ENCODE assay signal across 2 cellular contexts in the genomic region with DNA sequence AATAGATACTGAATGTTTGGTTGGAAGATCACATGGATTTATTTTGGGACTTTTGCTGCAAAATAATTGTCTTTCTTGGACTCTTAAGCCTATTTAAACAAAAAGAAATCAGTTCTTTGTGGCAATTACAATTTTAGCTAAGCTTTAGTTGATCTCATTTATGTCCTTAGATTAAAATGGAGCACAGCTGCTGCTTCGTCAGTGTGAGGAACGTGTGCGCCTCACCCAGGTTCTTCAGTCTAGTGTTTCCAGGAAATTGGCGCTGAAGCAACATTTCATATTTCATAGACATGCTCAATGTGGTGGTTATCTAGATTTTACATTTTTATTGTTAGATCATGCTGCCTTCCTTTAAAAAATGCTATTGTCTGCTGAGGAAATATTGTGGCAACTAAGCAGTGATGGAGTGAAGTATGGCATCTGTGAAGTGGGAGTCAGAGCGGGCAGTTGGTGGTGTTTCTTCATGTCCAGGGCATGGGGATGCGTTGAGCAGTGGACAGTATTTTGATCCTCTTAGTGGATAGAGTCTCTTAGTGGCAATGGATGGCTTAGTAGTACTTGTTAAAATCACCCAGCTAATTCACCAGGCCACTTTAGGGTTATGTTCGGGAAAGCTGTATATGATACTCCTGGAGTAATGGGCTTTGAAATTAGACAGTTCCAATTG.
TF ChIP-seq lines count a peak whose summit lies in the region.

No MANE protein-coding gene starts in this region.

TF ChIP-seq in HepG2, 621 proteins besides CTCF, POLR2A, EP300 and RAD21:
- TF ChIP-seq ZNF256 (CRISPR knock-in tag; conservative IDR thresholded peaks at IDR 0.05) = no peak
- TF ChIP-seq, protein P1, sequence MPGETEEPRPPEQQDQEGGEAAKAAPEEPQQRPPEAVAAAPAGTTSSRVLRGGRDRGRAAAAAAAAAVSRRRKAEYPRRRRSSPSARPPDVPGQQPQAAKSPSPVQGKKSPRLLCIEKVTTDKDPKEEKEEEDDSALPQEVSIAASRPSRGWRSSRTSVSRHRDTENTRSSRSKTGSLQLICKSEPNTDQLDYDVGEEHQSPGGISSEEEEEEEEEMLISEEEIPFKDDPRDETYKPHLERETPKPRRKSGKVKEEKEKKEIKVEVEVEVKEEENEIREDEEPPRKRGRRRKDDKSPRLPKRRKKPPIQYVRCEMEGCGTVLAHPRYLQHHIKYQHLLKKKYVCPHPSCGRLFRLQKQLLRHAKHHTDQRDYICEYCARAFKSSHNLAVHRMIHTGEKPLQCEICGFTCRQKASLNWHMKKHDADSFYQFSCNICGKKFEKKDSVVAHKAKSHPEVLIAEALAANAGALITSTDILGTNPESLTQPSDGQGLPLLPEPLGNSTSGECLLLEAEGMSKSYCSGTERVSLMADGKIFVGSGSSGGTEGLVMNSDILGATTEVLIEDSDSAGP (CRISPR knock-in tag; IDR thresholded peaks at IDR 0.05; ENCODE audit: borderline replicate concordance) = no peak
- TF ChIP-seq RBM22 (optimal IDR thresholded peaks at IDR 0.05; ENCODE audit: low read length) = peak; percentile 19
- no peak for TF ChIP-seq SP1 (IDR thresholded peaks at IDR 0.05)
- TF ChIP-seq SP1 (CRISPR knock-in tag; IDR thresholded peaks at IDR 0.05) = no peak
- TF ChIP-seq NR1H2 (CRISPR knock-in tag; IDR thresholded peaks at IDR 0.05; ENCODE audit: borderline replicate concordance, low read depth) = no peak
- no peak for TF ChIP-seq CHD2 (IDR thresholded peaks at IDR 0.05; ENCODE audit: low read depth, low read length)
- no peak for TF ChIP-seq NKX3-1 (CRISPR knock-in tag; IDR thresholded peaks at IDR 0.05)

TF ChIP-seq in K562, 482 proteins besides CTCF, POLR2A, EP300 and RAD21 (continues in another document):
- TF ChIP-seq, protein P2, sequence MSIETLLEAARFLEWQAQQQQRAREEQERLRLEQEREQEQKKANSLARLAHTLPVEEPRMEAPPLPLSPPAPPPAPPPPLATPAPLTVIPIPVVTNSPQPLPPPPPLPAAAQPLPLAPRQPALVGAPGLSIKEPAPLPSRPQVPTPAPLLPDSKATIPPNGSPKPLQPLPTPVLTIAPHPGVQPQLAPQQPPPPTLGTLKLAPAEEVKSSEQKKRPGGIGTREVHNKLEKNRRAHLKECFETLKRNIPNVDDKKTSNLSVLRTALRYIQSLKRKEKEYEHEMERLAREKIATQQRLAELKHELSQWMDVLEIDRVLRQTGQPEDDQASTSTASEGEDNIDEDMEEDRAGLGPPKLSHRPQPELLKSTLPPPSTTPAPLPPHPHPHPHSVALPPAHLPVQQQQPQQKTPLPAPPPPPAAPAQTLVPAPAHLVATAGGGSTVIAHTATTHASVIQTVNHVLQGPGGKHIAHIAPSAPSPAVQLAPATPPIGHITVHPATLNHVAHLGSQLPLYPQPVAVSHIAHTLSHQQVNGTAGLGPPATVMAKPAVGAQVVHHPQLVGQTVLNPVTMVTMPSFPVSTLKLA (conservative IDR thresholded peaks at IDR 0.05) = peak in 1 of 2 experiments; percentile 38; a peak in 2 of 4 replicates
- TF ChIP-seq CBFA2T2 (conservative IDR thresholded peaks at IDR 0.05) (no peak), DMBX1 (CRISPR knock-in tag; IDR thresholded peaks at IDR 0.05; ENCODE audit: borderline replicate concordance) (no peak), NRF1 (conservative IDR thresholded peaks at IDR 0.05 in 1 of 2, IDR thresholded peaks at IDR 0.05 in 1 of 2) (0 out of 4 replicates have a peak, but pooled peaks of 1 of the 2 experiments have one; percentile 11), BHLHE40 (IDR thresholded peaks at IDR 0.05; ENCODE audit: low read length) (peak; percentile 18; the same call in 1 of the 2 replicates), RBBP5 (IDR thresholded peaks at IDR 0.05; ENCODE audit: borderline replicate concordance, insufficient read depth, low read length, poor library complexity, severe bottlenecking) (no peak), LCOR (CRISPR knock-in tag; IDR thresholded peaks at IDR 0.05) (no peak), SP1 (CRISPR knock-in tag; IDR thresholded peaks at IDR 0.05) (no peak), RHOXF2B (CRISPR knock-in tag; conservative IDR thresholded peaks at IDR 0.05) (no peak), ZNF253 (CRISPR knock-in tag; conservative IDR thresholded peaks at IDR 0.05) (no peak), ARNT (IDR thresholded peaks at IDR 0.05) (no peak), L3MBTL2 (IDR thresholded peaks at IDR 0.05) (peak; percentile 91)
- TF ChIP-seq, protein P3, sequence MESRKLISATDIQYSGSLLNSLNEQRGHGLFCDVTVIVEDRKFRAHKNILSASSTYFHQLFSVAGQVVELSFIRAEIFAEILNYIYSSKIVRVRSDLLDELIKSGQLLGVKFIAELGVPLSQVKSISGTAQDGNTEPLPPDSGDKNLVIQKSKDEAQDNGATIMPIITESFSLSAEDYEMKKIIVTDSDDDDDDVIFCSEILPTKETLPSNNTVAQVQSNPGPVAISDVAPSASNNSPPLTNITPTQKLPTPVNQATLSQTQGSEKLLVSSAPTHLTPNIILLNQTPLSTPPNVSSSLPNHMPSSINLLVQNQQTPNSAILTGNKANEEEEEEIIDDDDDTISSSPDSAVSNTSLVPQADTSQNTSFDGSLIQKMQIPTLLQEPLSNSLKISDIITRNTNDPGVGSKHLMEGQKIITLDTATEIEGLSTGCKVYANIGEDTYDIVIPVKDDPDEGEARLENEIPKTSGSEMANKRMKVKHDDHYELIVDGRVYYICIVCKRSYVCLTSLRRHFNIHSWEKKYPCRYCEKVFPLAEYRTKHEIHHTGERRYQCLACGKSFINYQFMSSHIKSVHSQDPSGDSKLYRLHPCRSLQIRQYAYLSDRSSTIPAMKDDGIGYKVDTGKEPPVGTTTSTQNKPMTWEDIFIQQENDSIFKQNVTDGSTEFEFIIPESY (CRISPR knock-in tag; IDR thresholded peaks at IDR 0.05) = no peak
- TF ChIP-seq, protein P4, sequence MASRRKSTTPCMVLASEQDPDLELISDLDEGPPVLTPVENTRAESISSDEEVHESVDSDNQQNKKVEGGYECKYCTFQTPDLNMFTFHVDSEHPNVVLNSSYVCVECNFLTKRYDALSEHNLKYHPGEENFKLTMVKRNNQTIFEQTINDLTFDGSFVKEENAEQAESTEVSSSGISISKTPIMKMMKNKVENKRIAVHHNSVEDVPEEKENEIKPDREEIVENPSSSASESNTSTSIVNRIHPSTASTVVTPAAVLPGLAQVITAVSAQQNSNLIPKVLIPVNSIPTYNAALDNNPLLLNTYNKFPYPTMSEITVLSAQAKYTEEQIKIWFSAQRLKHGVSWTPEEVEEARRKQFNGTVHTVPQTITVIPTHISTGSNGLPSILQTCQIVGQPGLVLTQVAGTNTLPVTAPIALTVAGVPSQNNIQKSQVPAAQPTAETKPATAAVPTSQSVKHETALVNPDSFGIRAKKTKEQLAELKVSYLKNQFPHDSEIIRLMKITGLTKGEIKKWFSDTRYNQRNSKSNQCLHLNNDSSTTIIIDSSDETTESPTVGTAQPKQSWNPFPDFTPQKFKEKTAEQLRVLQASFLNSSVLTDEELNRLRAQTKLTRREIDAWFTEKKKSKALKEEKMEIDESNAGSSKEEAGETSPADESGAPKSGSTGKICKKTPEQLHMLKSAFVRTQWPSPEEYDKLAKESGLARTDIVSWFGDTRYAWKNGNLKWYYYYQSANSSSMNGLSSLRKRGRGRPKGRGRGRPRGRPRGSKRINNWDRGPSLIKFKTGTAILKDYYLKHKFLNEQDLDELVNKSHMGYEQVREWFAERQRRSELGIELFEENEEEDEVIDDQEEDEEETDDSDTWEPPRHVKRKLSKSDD (conservative IDR thresholded peaks at IDR 0.05; ENCODE audit: low read length) = no peak
- TF ChIP-seq, protein P5, sequence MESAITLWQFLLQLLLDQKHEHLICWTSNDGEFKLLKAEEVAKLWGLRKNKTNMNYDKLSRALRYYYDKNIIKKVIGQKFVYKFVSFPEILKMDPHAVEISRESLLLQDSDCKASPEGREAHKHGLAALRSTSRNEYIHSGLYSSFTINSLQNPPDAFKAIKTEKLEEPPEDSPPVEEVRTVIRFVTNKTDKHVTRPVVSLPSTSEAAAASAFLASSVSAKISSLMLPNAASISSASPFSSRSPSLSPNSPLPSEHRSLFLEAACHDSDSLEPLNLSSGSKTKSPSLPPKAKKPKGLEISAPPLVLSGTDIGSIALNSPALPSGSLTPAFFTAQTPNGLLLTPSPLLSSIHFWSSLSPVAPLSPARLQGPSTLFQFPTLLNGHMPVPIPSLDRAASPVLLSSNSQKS (CRISPR knock-in tag; IDR thresholded peaks at IDR 0.05) = no peak
- TF ChIP-seq, protein P6, sequence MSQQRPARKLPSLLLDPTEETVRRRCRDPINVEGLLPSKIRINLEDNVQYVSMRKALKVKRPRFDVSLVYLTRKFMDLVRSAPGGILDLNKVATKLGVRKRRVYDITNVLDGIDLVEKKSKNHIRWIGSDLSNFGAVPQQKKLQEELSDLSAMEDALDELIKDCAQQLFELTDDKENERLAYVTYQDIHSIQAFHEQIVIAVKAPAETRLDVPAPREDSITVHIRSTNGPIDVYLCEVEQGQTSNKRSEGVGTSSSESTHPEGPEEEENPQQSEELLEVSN (IDR thresholded peaks at IDR 0.05; ENCODE audit: borderline replicate concordance in 1 of 2, extremely low read depth in 1 of 2, insufficient read depth in 1 of 2, insufficient read length in 1 of 2, low read depth in 1 of 2, low read length in 1 of 2, poor library complexity in 1 of 2, severe bottlenecking in 1 of 2) = peak in 1 of 2 experiments; percentile 36
- TF ChIP-seq, protein P7, sequence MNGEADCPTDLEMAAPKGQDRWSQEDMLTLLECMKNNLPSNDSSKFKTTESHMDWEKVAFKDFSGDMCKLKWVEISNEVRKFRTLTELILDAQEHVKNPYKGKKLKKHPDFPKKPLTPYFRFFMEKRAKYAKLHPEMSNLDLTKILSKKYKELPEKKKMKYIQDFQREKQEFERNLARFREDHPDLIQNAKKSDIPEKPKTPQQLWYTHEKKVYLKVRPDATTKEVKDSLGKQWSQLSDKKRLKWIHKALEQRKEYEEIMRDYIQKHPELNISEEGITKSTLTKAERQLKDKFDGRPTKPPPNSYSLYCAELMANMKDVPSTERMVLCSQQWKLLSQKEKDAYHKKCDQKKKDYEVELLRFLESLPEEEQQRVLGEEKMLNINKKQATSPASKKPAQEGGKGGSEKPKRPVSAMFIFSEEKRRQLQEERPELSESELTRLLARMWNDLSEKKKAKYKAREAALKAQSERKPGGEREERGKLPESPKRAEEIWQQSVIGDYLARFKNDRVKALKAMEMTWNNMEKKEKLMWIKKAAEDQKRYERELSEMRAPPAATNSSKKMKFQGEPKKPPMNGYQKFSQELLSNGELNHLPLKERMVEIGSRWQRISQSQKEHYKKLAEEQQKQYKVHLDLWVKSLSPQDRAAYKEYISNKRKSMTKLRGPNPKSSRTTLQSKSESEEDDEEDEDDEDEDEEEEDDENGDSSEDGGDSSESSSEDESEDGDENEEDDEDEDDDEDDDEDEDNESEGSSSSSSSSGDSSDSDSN (IDR thresholded peaks at IDR 0.05; ENCODE audit: borderline replicate concordance in 1 of 2, low read depth in 2 of 2, low read length in 2 of 2) = no peak
- TF ChIP-seq, protein P8, sequence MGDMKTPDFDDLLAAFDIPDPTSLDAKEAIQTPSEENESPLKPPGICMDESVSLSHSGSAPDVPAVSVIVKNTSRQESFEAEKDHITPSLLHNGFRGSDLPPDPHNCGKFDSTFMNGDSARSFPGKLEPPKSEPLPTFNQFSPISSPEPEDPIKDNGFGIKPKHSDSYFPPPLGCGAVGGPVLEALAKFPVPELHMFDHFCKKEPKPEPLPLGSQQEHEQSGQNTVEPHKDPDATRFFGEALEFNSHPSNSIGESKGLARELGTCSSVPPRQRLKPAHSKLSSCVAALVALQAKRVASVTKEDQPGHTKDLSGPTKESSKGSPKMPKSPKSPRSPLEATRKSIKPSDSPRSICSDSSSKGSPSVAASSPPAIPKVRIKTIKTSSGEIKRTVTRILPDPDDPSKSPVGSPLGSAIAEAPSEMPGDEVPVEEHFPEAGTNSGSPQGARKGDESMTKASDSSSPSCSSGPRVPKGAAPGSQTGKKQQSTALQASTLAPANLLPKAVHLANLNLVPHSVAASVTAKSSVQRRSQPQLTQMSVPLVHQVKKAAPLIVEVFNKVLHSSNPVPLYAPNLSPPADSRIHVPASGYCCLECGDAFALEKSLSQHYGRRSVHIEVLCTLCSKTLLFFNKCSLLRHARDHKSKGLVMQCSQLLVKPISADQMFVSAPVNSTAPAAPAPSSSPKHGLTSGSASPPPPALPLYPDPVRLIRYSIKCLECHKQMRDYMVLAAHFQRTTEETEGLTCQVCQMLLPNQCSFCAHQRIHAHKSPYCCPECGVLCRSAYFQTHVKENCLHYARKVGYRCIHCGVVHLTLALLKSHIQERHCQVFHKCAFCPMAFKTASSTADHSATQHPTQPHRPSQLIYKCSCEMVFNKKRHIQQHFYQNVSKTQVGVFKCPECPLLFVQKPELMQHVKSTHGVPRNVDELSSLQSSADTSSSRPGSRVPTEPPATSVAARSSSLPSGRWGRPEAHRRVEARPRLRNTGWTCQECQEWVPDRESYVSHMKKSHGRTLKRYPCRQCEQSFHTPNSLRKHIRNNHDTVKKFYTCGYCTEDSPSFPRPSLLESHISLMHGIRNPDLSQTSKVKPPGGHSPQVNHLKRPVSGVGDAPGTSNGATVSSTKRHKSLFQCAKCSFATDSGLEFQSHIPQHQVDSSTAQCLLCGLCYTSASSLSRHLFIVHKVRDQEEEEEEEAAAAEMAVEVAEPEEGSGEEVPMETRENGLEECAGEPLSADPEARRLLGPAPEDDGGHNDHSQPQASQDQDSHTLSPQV (IDR thresholded peaks at IDR 0.05) = peak; percentile 80
